ENCODE assay signal across 1 cellular context in genomic region chr1:113756461-113756860, GRCh38.
TF ChIP-seq lines count a peak whose summit lies in the region.

No MANE protein-coding gene starts in this region.

TF ChIP-seq in HepG2, 621 proteins besides CTCF, POLR2A, EP300 and RAD21:
- TF ChIP-seq ZNF652 (CRISPR knock-in tag; IDR thresholded peaks at IDR 0.05; ENCODE audit: borderline replicate concordance, low read depth) (peak; percentile 26; the same call in 1 of the 2 replicates), CHCHD3 (CRISPR knock-in tag; IDR thresholded peaks at IDR 0.05) (no peak)
